ENCODE assay signal across 1 cellular context in genomic region chr17:81558941-81559806, GRCh38.
TF ChIP-seq lines count a peak whose summit lies in the region.

No MANE protein-coding gene starts in this region.

TF ChIP-seq in H1, 55 proteins besides CTCF, POLR2A, EP300 and RAD21:
- TF ChIP-seq CEBPB (IDR thresholded peaks at IDR 0.05; ENCODE audit: low read depth, low read length) = no peak
- no peak for TF ChIP-seq SIN3A (conservative IDR thresholded peaks at IDR 0.05 in 1 of 2, IDR thresholded peaks at IDR 0.05 in 1 of 2; ENCODE audit: low read depth in 1 of 2, low read length in 2 of 2)
- TF ChIP-seq GABPA (IDR thresholded peaks at IDR 0.05; ENCODE audit: borderline replicate concordance, insufficient read depth, low read length) = no peak
- no peak for TF ChIP-seq TAF1 (IDR thresholded peaks at IDR 0.05; ENCODE audit: low read depth, low read length)
